In the genomic region with DNA sequence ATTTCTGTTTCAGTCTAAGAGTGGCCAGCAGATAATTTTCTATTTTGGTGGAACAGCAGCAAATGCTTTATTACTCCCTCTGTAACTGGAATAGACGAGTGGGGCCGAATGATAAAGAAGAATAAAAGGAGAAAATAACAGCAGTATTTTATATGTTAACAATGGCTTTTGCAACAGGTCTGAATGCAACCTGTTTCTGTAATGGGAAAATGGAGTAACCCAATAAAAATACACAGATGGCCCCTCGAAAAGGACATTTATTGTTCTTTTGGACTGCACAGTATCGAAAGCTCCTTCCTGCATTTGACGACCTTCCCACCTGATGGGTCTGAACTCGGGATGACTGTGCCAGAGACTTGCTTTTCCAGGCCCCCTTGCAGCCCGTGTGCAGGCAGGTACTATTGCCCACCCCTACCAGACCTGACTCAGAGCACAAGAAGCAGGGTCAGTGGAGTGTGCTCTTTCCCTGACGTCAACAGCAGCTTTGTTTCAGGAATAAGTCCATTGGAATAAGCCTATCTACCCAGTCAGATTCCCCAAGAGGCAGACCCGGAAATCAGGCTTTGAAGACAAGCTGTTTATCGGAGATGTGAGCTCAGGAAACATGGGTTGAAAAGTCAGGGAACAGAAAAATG, we compare ENCODE assay signal across 21 cellular contexts.
"Had no signal": no experiment of that assay in that cellular context is flagged by ENCODE, and none has a peak within 500 bp of the region (broad histone marks: within the 10 kb centered on the region; RNA-seq: fewer than 3 reads in every experiment).

No MANE protein-coding gene starts in this region.

- H3K27ac ChIP-seq: brain microvascular endothelial cell had no signal

- H3K27ac Mint-ChIP-seq: activated B cell treated with CpG ODN at 0.5 μM for 24 hours; activated CD4-positive, alpha-beta T cell treated with anti-CD3 and anti-CD28 coated beads, Interleukin-2, amount 10 ng/mL, durations not matched to agents 24 days and 14 days; activated CD8-positive, alpha-beta memory T cell treated with anti-CD3 and anti-CD28 coated beads, Interleukin-2, amount 10 ng/mL, durations not matched to agents 7 days and 5 days; activated naive CD4-positive, alpha-beta T cell treated with anti-CD3 and anti-CD28 coated beads for 36 hours; activated naive CD8-positive, alpha-beta T cell; activated T-cell treated with anti-CD3 and anti-CD28 coated beads, Interleukin-2, amount 50 U/mL, for 24 hours; T-helper 17 cell had no signal

- H3K27me3 Mint-ChIP-seq: activated CD4-positive, alpha-beta T cell treated with anti-CD3 and anti-CD28 coated beads, Interleukin-2, amount 10 ng/mL, durations not matched to agents 24 days and 14 days; activated CD8-positive, alpha-beta memory T cell treated with anti-CD3 and anti-CD28 coated beads, Interleukin-2, amount 10 ng/mL, durations not matched to agents 7 days and 5 days had no signal

- H3K4me3 Mint-ChIP-seq: activated B cell treated with CpG ODN at 0.5 μM for 24 hours; activated CD4-positive, alpha-beta T cell treated with anti-CD3 and anti-CD28 coated beads, Interleukin-2, amount 10 ng/mL, durations not matched to agents 24 days and 14 days; activated CD8-positive, alpha-beta memory T cell treated with anti-CD3 and anti-CD28 coated beads, Interleukin-2, amount 10 ng/mL, durations not matched to agents 7 days and 5 days; activated naive CD4-positive, alpha-beta T cell treated with anti-CD3 and anti-CD28 coated beads for 36 hours; activated naive CD8-positive, alpha-beta T cell; activated T-cell treated with anti-CD3 and anti-CD28 coated beads, Interleukin-2, amount 50 U/mL, for 24 hours; T-helper 17 cell had no signal

- H3K4me1 Mint-ChIP-seq: activated B cell treated with CpG ODN at 0.5 μM for 24 hours; activated CD4-positive, alpha-beta T cell treated with anti-CD3 and anti-CD28 coated beads, Interleukin-2, amount 10 ng/mL, durations not matched to agents 24 days and 14 days; activated CD8-positive, alpha-beta memory T cell treated with anti-CD3 and anti-CD28 coated beads, Interleukin-2, amount 10 ng/mL, durations not matched to agents 7 days and 5 days; T-helper 17 cell had no signal

- DNase-seq: activated B cell treated with CpG ODN at 0.5 μM for 24 hours; activated CD4-positive, alpha-beta T cell treated with anti-CD3 and anti-CD28 coated beads for 1 hour; activated CD4-positive, alpha-beta T cell treated with anti-CD3 and anti-CD28 coated beads, Interleukin-2, amount 10 ng/mL, durations not matched to agents 24 days and 14 days; activated CD4-positive, alpha-beta T cell treated with anti-CD3 and anti-CD28 coated beads, Interleukin-2, amount 50 U/mL, for 48 hours; activated CD8-positive, alpha-beta memory T cell treated with anti-CD3 and anti-CD28 coated beads, Interleukin-2, amount 10 ng/mL, durations not matched to agents 7 days and 5 days; activated gamma-delta T cell; activated naive CD4-positive, alpha-beta T cell treated with anti-CD3 and anti-CD28 coated beads for 36 hours; activated T-cell treated with anti-CD3 and anti-CD28 coated beads, Interleukin-2, amount 50 U/mL, for 24 hours; brain microvascular endothelial cell; IMR-90; KG1; NCI-H1048; NCI-H1417; NCI-H2029; NCI-H345; NCI-H510A; NCI-H526 treated with DMSO at 0.1 percent for 48 hours; SIG-M5; T-helper 17 cell; T-helper 9 cell had no signal

- ATAC-seq: activated CD8-positive, alpha-beta memory T cell treated with anti-CD3 and anti-CD28 coated beads, Interleukin-2, amount 10 ng/mL, durations not matched to agents 7 days and 5 days; T-helper 17 cell had no signal

- H3K27me3 ChIP-seq: brain microvascular endothelial cell had no signal

- H3K36me3 ChIP-seq: brain microvascular endothelial cell had no signal

- H3K9me3 Mint-ChIP-seq: activated CD4-positive, alpha-beta T cell treated with anti-CD3 and anti-CD28 coated beads, Interleukin-2, amount 10 ng/mL, durations not matched to agents 24 days and 14 days had no signal

- H3K36me3 Mint-ChIP-seq: activated CD8-positive, alpha-beta memory T cell treated with anti-CD3 and anti-CD28 coated beads, Interleukin-2, amount 10 ng/mL, durations not matched to agents 7 days and 5 days had no signal
